13 cellular contexts compared by ENCODE assay signal in genomic region chr1:59355361-59355760, GRCh38. TPM values are rescaled to one million over a fixed set of nuclear protein-coding genes. Genes with fewer than 3 reads are reported as not detected.
DNase-seq lines count a peak whose midpoint lies in the region; ATAC-seq, FAIRE-seq and TF ChIP-seq lines count a peak whose summit lies in the region.
"Had no signal": no experiment of that assay in that cellular context is flagged by ENCODE, and none has a peak within 500 bp of the region (broad histone marks: within the 10 kb centered on the region; RNA-seq: fewer than 3 reads in every experiment).

No MANE protein-coding gene starts in this region.

- H3K9me3 Mint-ChIP-seq in CD8-positive, alpha-beta memory T cell = no peaks in the 10 kb centered on the region
- H3K9me3 Mint-ChIP-seq: GM23338 had no signal

- peak; percentile 80 for FAIRE-seq in GM19239 (lab: Jason Lieb, UNC)
- FAIRE-seq: endothelial cell of umbilical vein had no signal

- H3K4me3 ChIP-seq in gastroesophageal sphincter (no peak overlapping the region), stomach (no peak overlapping the region)
- H3K4me3 ChIP-seq in CD8-positive, alpha-beta memory T cell (ENCODE audit: low read length) = no peak overlapping the region
- H3K4me3 ChIP-seq: GM23338, SJSA1 had no signal

- H3K27ac Mint-ChIP-seq in CD8-positive, alpha-beta memory T cell = no peak overlapping the region
- H3K27ac Mint-ChIP-seq: GM23338 had no signal

- H3K27me3 Mint-ChIP-seq in CD8-positive, alpha-beta memory T cell = no peaks in the 10 kb centered on the region
- H3K27me3 Mint-ChIP-seq: CD4-positive, CD25-positive, alpha-beta regulatory T cell had no signal

- CTCF ChIA-PET in CD8-positive, alpha-beta memory T cell (lab: Charles Lee) = no interaction called here

- peaks cover 0 to 4% (median 0%) of the 10 kb centered on the region in 3 donors for H3K4me1 Mint-ChIP-seq in CD8-positive, alpha-beta memory T cell

- intact Hi-C loops in stomach (cut with DNase I; ENCODE audit: low total_unique reads) = no loop called here

- TF ChIP-seq EP300 in gastroesophageal sphincter (IDR thresholded peaks at IDR 0.05) (no peak), stomach (IDR thresholded peaks at IDR 0.05) (no peak)

- H3K4me1 ChIP-seq in gastroesophageal sphincter = peaks cover 0 to 32% (median 16%) of the 10 kb centered on the region in 3 donors
- H3K4me1 ChIP-seq in CD8-positive, alpha-beta memory T cell (ENCODE audit: insufficient read depth, low read length) = no peaks in the 10 kb centered on the region
- H3K4me1 ChIP-seq in stomach = peaks cover 0 to 11% (median 1%) of the 10 kb centered on the region in 4 donors

- POLR2A ChIA-PET in CD8-positive, alpha-beta memory T cell (lab: Charles Lee) = no interaction called here

- H3K36me3 ChIP-seq in gastroesophageal sphincter = no peaks in the 10 kb centered on the region
- H3K36me3 ChIP-seq in CD8-positive, alpha-beta memory T cell (ENCODE audit: insufficient read depth, low read length) = no peaks in the 10 kb centered on the region
- H3K36me3 ChIP-seq in stomach = no peaks in the 10 kb centered on the region
- H3K36me3 ChIP-seq: SJSA1 had no signal

- H3K27me3 ChIP-seq in gastroesophageal sphincter (no peaks in the 10 kb centered on the region), stomach (no peaks in the 10 kb centered on the region)
- H3K27me3 ChIP-seq in CD8-positive, alpha-beta memory T cell (ENCODE audit: insufficient read depth, low read length, poor library complexity, severe bottlenecking) = no peaks in the 10 kb centered on the region
- H3K27me3 ChIP-seq: SJSA1 had no signal

- H3K36me3 Mint-ChIP-seq in CD8-positive, alpha-beta memory T cell = peaks cover 0 to 15% (median 1%) of the 10 kb centered on the region in 3 donors

- ATAC-seq in HG03045 (IDR thresholded peaks at IDR 0.05; ENCODE audit: unreplicated experiment) (peak; percentile 56), gastroesophageal sphincter (peak; percentile 67), esophagus mucosa (no peak)

- TF ChIP-seq POLR2A in gastroesophageal sphincter (IDR thresholded peaks at IDR 0.05) (no peak), stomach (IDR thresholded peaks at IDR 0.05) (no peak)

- DNase-seq in G401 (ENCODE audit: low spot score) (peak; percentile 19), GM19239 (ENCODE audit: insufficient read length, low spot score) (no peak), NCI-H2227 treated with DMSO at 0.1 percent for 48 hours (lab: John Stamatoyannopoulos, UW) (no peak), stomach (no peak)
- no peak for DNase-seq in CD8-positive, alpha-beta memory T cell
- DNase-seq: activated T-cell treated with anti-CD3 and anti-CD28 coated beads, Interleukin-2, amount 50 U/mL, for 1 hour; CD4-positive, CD25-positive, alpha-beta regulatory T cell had no signal

- H3K27ac ChIP-seq in gastroesophageal sphincter = peak overlapping the region in 1 of 4 donors; percentile 48
- no peak overlapping the region for H3K27ac ChIP-seq in CD8-positive, alpha-beta memory T cell (ENCODE audit: low read depth, low read length)
- H3K27ac ChIP-seq in stomach = peak overlapping the region in 1 of 5 donors; percentile 18
- H3K27ac ChIP-seq: SJSA1 had no signal

- TF ChIP-seq CTCF in gastroesophageal sphincter (IDR thresholded peaks at IDR 0.05) = no peak
- no peak for TF ChIP-seq CTCF in stomach (IDR thresholded peaks at IDR 0.05)

- in situ Hi-C loops in G401 (cut with HindIII; ENCODE audit: low sequenced_read_pairs) = no loop called here

- no peaks in the 10 kb centered on the region for H3K9me3 ChIP-seq in gastroesophageal sphincter
- H3K9me3 ChIP-seq in CD8-positive, alpha-beta memory T cell (ENCODE audit: low read length) = no peaks in the 10 kb centered on the region
- no peaks in the 10 kb centered on the region for H3K9me3 ChIP-seq in stomach
- H3K9me3 ChIP-seq: SJSA1 had no signal

- H3K4me3 Mint-ChIP-seq in CD8-positive, alpha-beta memory T cell = no peak overlapping the region
- H3K4me3 Mint-ChIP-seq: CD4-positive, CD25-positive, alpha-beta regulatory T cell; GM23338 had no signal

RNA-seq across cellular contexts. Expression of gene FGGY, which starts 58.5 kb away (rescaled TPM):
- 10.2 and 23.4 TPM in 2 replicates for total RNA-seq in G401 (2014; rRNA removed; shearing (Covaris generic))
- 10 to 100 TPM; 19.0 to 29.6 (median 25.2) TPM for total RNA-seq in gastroesophageal sphincter
- total RNA-seq in CD8-positive, alpha-beta memory T cell = 1 to 10 TPM; 6.6 to 7.9 TPM
- polyA plus RNA-seq in CD8-positive, alpha-beta memory T cell = 5.3 TPM
- total RNA-seq in stomach = 10 to 100 TPM in 2 of 5 donors, 1 to 10 TPM in 3; 6.2 to 40.6 (median 6.5) TPM
- polyA plus RNA-seq in stomach = 10 to 100 TPM in 2 of 3 donors, 1 to 10 TPM in 1; 9.8 to 12.3 (median 11.8) TPM
- total RNA-seq in esophagus mucosa = 10.4 TPM
